ENCODE assay signal across 30 cellular contexts in genomic region chr5:152599096-152599495, GRCh38.
DNase-seq lines count a peak whose midpoint lies in the region; FAIRE-seq and TF ChIP-seq lines count a peak whose summit lies in the region.
"Had no signal": no experiment of that assay in that cellular context is flagged by ENCODE, and none has a peak within 500 bp of the region (broad histone marks: within the 10 kb centered on the region; RNA-seq: fewer than 3 reads in every experiment).

No MANE protein-coding gene starts in this region.

- H2BK12ac ChIP-seq in trophoblast cell (ENCODE audit: low read length), result no peak overlapping the region

- H2AK5ac ChIP-seq in trophoblast cell (ENCODE audit: low read length), result no peak overlapping the region

- DNase-seq in kidney tubule cell (ENCODE audit: low spot score), result peak; percentile 20
- peak; percentile 69 to 91 for DNase-seq in trophoblast cell
- DNase-seq in MM.1S, result no peak
- no peak for DNase-seq in small intestine
- DNase-seq: 8988T; ACHN; AML-193; BE2C; C1 segment of cervical spinal cord; Caco-2; Calu3; CD4-positive, alpha-beta memory T cell; CD4-positive, alpha-beta T cell; CD4-positive, CD25-positive, alpha-beta regulatory T cell; CD8-positive, alpha-beta memory T cell; CD8-positive, alpha-beta T cell; COR-L47; DMS 273 treated with DMSO at 0.1 percent for 48 hours; DMS153; DMS79; DMS79 treated with DMSO at 0.1 percent for 48 hours; DND-41; EL had no signal

- H3K36me3 ChIP-seq in trophoblast cell (ENCODE audit: control insufficient read depth in 1 of 2, insufficient read depth in 2 of 2, low read length in 2 of 2) (no peaks in the 10 kb centered on the region), MM.1S (replicated peaks; ENCODE audit: insufficient read depth, low read length) (no peaks in the 10 kb centered on the region), small intestine (ENCODE audit: control insufficient read depth in 2 of 2, insufficient read depth in 2 of 2, low read length in 2 of 2) (no peaks in the 10 kb centered on the region)
- H3K36me3 ChIP-seq: BE2C; BLaER1; BLaER1 treated with 17β-estradiol and CSF1 and Interleukin-3, amounts not matched to agents 10 nM and 100 nM had no signal

- peaks cover 16% of the 10 kb centered on the region for H3F3A ChIP-seq in MM.1S (ENCODE audit: insufficient read depth, low read length)

- H2BK5ac ChIP-seq in trophoblast cell (ENCODE audit: low read depth, low read length, poor library complexity), result no peak overlapping the region

- no peaks in the 10 kb centered on the region for H3K27me3 ChIP-seq in trophoblast cell (ENCODE audit: insufficient read depth, low read length)
- H3K27me3 ChIP-seq in MM.1S (replicated peaks; ENCODE audit: insufficient read depth, low read length), result no peaks in the 10 kb centered on the region
- H3K27me3 ChIP-seq in small intestine (ENCODE audit: control insufficient read depth in 2 of 2, insufficient read depth in 2 of 2, low read length in 2 of 2), result no peaks in the 10 kb centered on the region
- H3K27me3 ChIP-seq: BE2C; BLaER1; BLaER1 treated with 17β-estradiol and CSF1 and Interleukin-3, amounts not matched to agents 10 nM and 100 nM had no signal

- H3K4me1 ChIP-seq in trophoblast cell (ENCODE audit: control insufficient read depth in 1 of 2, insufficient read depth in 2 of 2, low read length in 2 of 2) (no peaks in the 10 kb centered on the region), MM.1S (ENCODE audit: low read length) (peaks cover 34% of the 10 kb centered on the region), small intestine (ENCODE audit: control insufficient read depth in 2 of 2, insufficient read depth in 1 of 2, low read depth in 1 of 2, low read length in 1 of 2) (no peaks in the 10 kb centered on the region)
- H3K4me1 ChIP-seq: A549, BE2C, Caco-2 had no signal

- H3K9me3 ChIP-seq in trophoblast cell (ENCODE audit: insufficient read depth, low read depth, low read length) (no peaks in the 10 kb centered on the region), MM.1S (replicated peaks; ENCODE audit: insufficient read depth, low read length) (no peaks in the 10 kb centered on the region), small intestine (ENCODE audit: control insufficient read depth, low read depth) (no peaks in the 10 kb centered on the region)
- H3K9me3 ChIP-seq: A549; BE2C; BLaER1; BLaER1 treated with 17β-estradiol and CSF1 and Interleukin-3, amounts not matched to agents 10 nM and 100 nM; Caco-2 had no signal

- no peak overlapping the region for H3K4ac ChIP-seq in trophoblast cell (ENCODE audit: low read depth, low read length)

- no peak for FAIRE-seq in small intestine (lab: Jason Lieb, UNC)
- FAIRE-seq: A204.1, A549, D721Med had no signal

- H4K12ac ChIP-seq in trophoblast cell (ENCODE audit: low read depth, low read length), result no peak overlapping the region

- H3K23ac ChIP-seq in trophoblast cell (ENCODE audit: low read length), result no peak overlapping the region

- H3K18ac ChIP-seq in trophoblast cell (ENCODE audit: low read length), result no peak overlapping the region

- TF ChIP-seq CTCF in MM.1S (IDR thresholded peaks at IDR 0.05; ENCODE audit: low read length), result no peak

- no peak overlapping the region for H4K91ac ChIP-seq in trophoblast cell (ENCODE audit: low read depth, low read length)

- H3K4me3 ChIP-seq in trophoblast cell (ENCODE audit: low read depth, low read length), result no peak overlapping the region
- no peak overlapping the region for H3K4me3 ChIP-seq in MM.1S (ENCODE audit: low read length)
- H3K4me3 ChIP-seq in small intestine (ENCODE audit: low read depth in 1 of 2, low read length in 2 of 2), result no peak overlapping the region
- H3K4me3 ChIP-seq: A549; BLaER1; BLaER1 treated with 17β-estradiol and CSF1 and Interleukin-3, amounts not matched to agents 10 nM and 100 nM had no signal

- H4K20me1 ChIP-seq in MM.1S (ENCODE audit: insufficient read depth, low read length), result no peaks in the 10 kb centered on the region
- H4K20me1 ChIP-seq: BLaER1; BLaER1 treated with 17β-estradiol and CSF1 and Interleukin-3, amounts not matched to agents 10 nM and 100 nM had no signal

- no peak overlapping the region for H2AFZ ChIP-seq in trophoblast cell (ENCODE audit: insufficient read depth, low read length, poor library complexity)
- no peak overlapping the region for H2AFZ ChIP-seq in MM.1S (ENCODE audit: low read length)

- H3K4me2 ChIP-seq in trophoblast cell (ENCODE audit: low read length), result no peak overlapping the region
- H3K4me2 ChIP-seq in MM.1S (ENCODE audit: low read depth, low read length), result no peak overlapping the region
- H3K4me2 ChIP-seq: A549; BLaER1; BLaER1 treated with 17β-estradiol and CSF1 and Interleukin-3, amounts not matched to agents 10 nM and 100 nM had no signal

- H3K79me1 ChIP-seq in trophoblast cell (ENCODE audit: low read length), result no peaks in the 10 kb centered on the region

- no peaks in the 10 kb centered on the region for H3K79me2 ChIP-seq in trophoblast cell (ENCODE audit: control insufficient read depth, insufficient read depth, low read length, poor library complexity)
- H3K79me2 ChIP-seq in MM.1S (ENCODE audit: low read length), result no peaks in the 10 kb centered on the region

- no peaks in the 10 kb centered on the region for H3K9me2 ChIP-seq in MM.1S (replicated peaks; ENCODE audit: insufficient read depth, low read length)

- H3K9ac ChIP-seq in trophoblast cell (ENCODE audit: low read length) (no peak overlapping the region), MM.1S (ENCODE audit: low read length) (no peak overlapping the region)
- H3K9ac ChIP-seq: BLaER1; BLaER1 treated with 17β-estradiol and CSF1 and Interleukin-3, amounts not matched to agents 10 nM and 100 nM had no signal

- no peak overlapping the region for H4K8ac ChIP-seq in trophoblast cell (ENCODE audit: low read depth, low read length)

- H3K27ac ChIP-seq in trophoblast cell (ENCODE audit: low read depth, low read length), result no peak overlapping the region
- H3K27ac ChIP-seq in MM.1S (ENCODE audit: low read length), result no peak overlapping the region
- no peak overlapping the region for H3K27ac ChIP-seq in small intestine (ENCODE audit: low read depth in 1 of 2, low read length in 1 of 2)
- H3K27ac ChIP-seq: 22Rv1; A549; BLaER1; BLaER1 treated with 17β-estradiol and CSF1 and Interleukin-3, amounts not matched to agents 10 nM and 100 nM; C4-2B had no signal

- no peak overlapping the region for H3K14ac ChIP-seq in trophoblast cell (ENCODE audit: low read length)

- no peak overlapping the region for H2BK120ac ChIP-seq in trophoblast cell (ENCODE audit: insufficient read depth, low read length, poor library complexity)

- WGBS in trophoblast cell (ENCODE audit: extremely low coverage, insufficient coverage, insufficient read length), result no CpG with 5 or more reads among the region's 1 CpG
- 53 to 65% (median 64%) methylated on average over 1 of the region's 1 CpG for WGBS in small intestine, 3 donors

Comparison
In these comparisons a context has a peak if more than half of its experiments do, and no peak if none do; other contexts are left out.
1. DNase-seq: peak in kidney tubule cell (single experiment) and trophoblast cell (2 of 2); none in MM.1S (single experiment) and small intestine (single experiment).